In genomic region chr20:43183526-43183925, GRCh38 we compare ENCODE assay signal across 29 cellular contexts. TPM values are rescaled to one million over a fixed set of nuclear protein-coding genes. Genes with fewer than 3 reads are reported as not detected.
"Had no signal": no experiment of that assay in that cellular context is flagged by ENCODE, and none has a peak within 500 bp of the region (broad histone marks: within the 10 kb centered on the region; RNA-seq: fewer than 3 reads in every experiment).

No MANE protein-coding gene starts in this region.

- H3K36me3 ChIP-seq: heart right ventricle, left lung, lower lobe of right lung, neural progenitor cell, neutrophil, sigmoid colon, spleen, suprapubic skin, thoracic aorta, tibial artery, upper lobe of right lung had no signal

- H2AFZ ChIP-seq: hepatocyte, neural progenitor cell had no signal

- H3K4me3 ChIP-seq: heart right ventricle, hepatocyte, left lung, lower lobe of right lung, neural progenitor cell, sigmoid colon, spleen, suprapubic skin, thoracic aorta, tibial artery, upper lobe of right lung had no signal

- H3K79me2 ChIP-seq: hepatocyte had no signal

- H3K27ac ChIP-seq: heart right ventricle, hepatocyte, left lung, lower lobe of right lung, neural progenitor cell, neutrophil, sigmoid colon, spleen, suprapubic skin, thoracic aorta, tibial artery, upper lobe of right lung had no signal

- H3K4me1 ChIP-seq: left lung, lower lobe of right lung, neural progenitor cell had no signal

- H3K9me3 ChIP-seq: heart right ventricle, left lung, lower lobe of right lung, neutrophil, sigmoid colon, spleen, suprapubic skin, thoracic aorta, tibial artery, upper lobe of right lung had no signal

- ATAC-seq: heart right ventricle; left cardiac atrium; left lung; lower lobe of right lung; naive thymus-derived CD8-positive, alpha-beta T cell; right cardiac atrium; stimulated activated effector memory CD8-positive, alpha-beta T cell treated with anti-CD3 and anti-CD28 coated beads, Interleukin-12 subunit alpha, Interleukin-12 subunit beta, amount 100 ng/mL, for 72 hours; upper lobe of right lung had no signal

- H3K4me2 ChIP-seq: hepatocyte, neural progenitor cell had no signal

- DNase-seq: heart right ventricle; kidney glomerular epithelial cell; left cardiac atrium; left lung; lower lobe of right lung; mammary epithelial cell; mesenchymal stem cell; naive thymus-derived CD8-positive, alpha-beta T cell; nephron progenitor cell; occipital lobe; retina; right cardiac atrium; sigmoid colon; small intestine; spleen; stimulated activated CD4-positive, alpha-beta T cell treated with anti-CD3 and anti-CD28 coated beads, Interleukin-4, amount 100 ng/mL, for 24 hours; stimulated activated naive CD4-positive, alpha-beta T cell; tibial artery; trophoblast cell; upper lobe of right lung had no signal

- H3K9ac ChIP-seq: neural progenitor cell had no signal

RNA-seq across cellular contexts. Expression of gene PTPRT, which starts 6.2 kb away (rescaled TPM):
- total RNA-seq: naive thymus-derived CD8-positive, alpha-beta T cell; osteocyte; pulmonary artery endothelial cell; thoracic aorta had no signal
- polyA plus RNA-seq: keratinocyte; mammary epithelial cell; naive thymus-derived CD8-positive, alpha-beta T cell had no signal
